ENCODE assay signal across 1 cellular context in the genomic region with DNA sequence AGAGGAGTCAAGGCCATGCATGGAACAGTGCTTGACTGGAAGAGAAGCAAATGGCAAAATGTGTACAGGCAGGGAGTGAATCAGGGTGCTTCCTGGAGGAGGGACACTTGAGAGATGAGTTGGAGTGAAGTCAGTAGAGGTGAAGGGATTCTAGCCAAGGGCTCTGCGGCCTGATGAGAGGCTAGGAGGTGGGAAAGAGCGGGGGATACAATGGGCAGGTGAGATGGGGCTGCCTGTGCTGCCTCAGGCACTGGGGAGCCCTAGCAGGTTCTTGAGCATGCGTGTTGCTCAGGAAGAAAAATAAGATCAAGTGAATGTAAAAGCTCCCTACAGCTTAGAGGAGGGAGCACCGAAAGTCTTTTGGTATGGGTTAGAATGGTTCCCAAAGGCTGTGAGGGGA.
A peak's percentile ranks its signal among the peaks of the same experiment; 100 is the strongest.
TF ChIP-seq lines count a peak whose summit lies in the region.

No MANE protein-coding gene starts in this region.

TF ChIP-seq in HepG2, 621 proteins besides CTCF, POLR2A, EP300 and RAD21 (continued from another document):
- TF ChIP-seq, protein P1, sequence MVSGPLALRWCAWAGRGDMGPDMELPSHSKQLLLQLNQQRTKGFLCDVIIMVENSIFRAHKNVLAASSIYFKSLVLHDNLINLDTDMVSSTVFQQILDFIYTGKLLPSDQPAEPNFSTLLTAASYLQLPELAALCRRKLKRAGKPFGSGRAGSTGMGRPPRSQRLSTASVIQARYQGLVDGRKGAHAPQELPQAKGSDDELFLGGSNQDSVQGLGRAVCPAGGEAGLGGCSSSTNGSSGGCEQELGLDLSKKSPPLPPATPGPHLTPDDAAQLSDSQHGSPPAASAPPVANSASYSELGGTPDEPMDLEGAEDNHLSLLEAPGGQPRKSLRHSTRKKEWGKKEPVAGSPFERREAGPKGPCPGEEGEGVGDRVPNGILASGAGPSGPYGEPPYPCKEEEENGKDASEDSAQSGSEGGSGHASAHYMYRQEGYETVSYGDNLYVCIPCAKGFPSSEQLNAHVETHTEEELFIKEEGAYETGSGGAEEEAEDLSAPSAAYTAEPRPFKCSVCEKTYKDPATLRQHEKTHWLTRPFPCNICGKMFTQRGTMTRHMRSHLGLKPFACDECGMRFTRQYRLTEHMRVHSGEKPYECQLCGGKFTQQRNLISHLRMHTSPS (CRISPR knock-in tag; IDR thresholded peaks at IDR 0.05; ENCODE audit: low read depth): no peak
- TF ChIP-seq ZSCAN12 (CRISPR knock-in tag; IDR thresholded peaks at IDR 0.05) (no peak), RELA (CRISPR knock-in tag; IDR thresholded peaks at IDR 0.05) (no peak), SALL1 (CRISPR knock-in tag; IDR thresholded peaks at IDR 0.05) (0 out of 2 replicates have a peak, but pooled peaks have one; percentile 22), ZNF362 (CRISPR knock-in tag; IDR thresholded peaks at IDR 0.05; ENCODE audit: borderline replicate concordance) (no peak), ZNF12 (CRISPR knock-in tag; IDR thresholded peaks at IDR 0.05) (no peak), RARA (CRISPR knock-in tag; IDR thresholded peaks at IDR 0.05) (peak; percentile 72; the same call in 1 of the 2 replicates), MZF1 (CRISPR knock-in tag; IDR thresholded peaks at IDR 0.05; ENCODE audit: borderline replicate concordance) (no peak), KMT2B (CRISPR knock-in tag; IDR thresholded peaks at IDR 0.05) (no peak), MED1 (CRISPR knock-in tag; IDR thresholded peaks at IDR 0.05) (no peak), CHD4 (IDR thresholded peaks at IDR 0.05; ENCODE audit: borderline replicate concordance, low read length) (no peak), JDP2 (CRISPR knock-in tag; IDR thresholded peaks at IDR 0.05; ENCODE audit: borderline replicate concordance) (no peak), RERE (CRISPR knock-in tag; IDR thresholded peaks at IDR 0.05; ENCODE audit: low read depth) (no peak), SIX1 (CRISPR knock-in tag; IDR thresholded peaks at IDR 0.05; ENCODE audit: borderline replicate concordance) (no peak), ZSCAN5A (CRISPR knock-in tag; IDR thresholded peaks at IDR 0.05; ENCODE audit: borderline replicate concordance) (no peak), KMT2A (CRISPR knock-in tag; IDR thresholded peaks at IDR 0.05) (no peak), GABPA (IDR thresholded peaks at IDR 0.05; ENCODE audit: low read depth, low read length) (no peak), GABPA (CRISPR knock-in tag; IDR thresholded peaks at IDR 0.05; ENCODE audit: low read depth) (no peak), RXRA (CRISPR knock-in tag; IDR thresholded peaks at IDR 0.05) (peak; percentile 11; the same call in 1 of the 2 replicates), TCF7L2 (IDR thresholded peaks at IDR 0.05; ENCODE audit: low read depth, low read length) (no peak), ZNF768 (CRISPR knock-in tag; IDR thresholded peaks at IDR 0.05) (no peak), ZXDC (CRISPR knock-in tag; IDR thresholded peaks at IDR 0.05) (0 out of 2 replicates have a peak, but pooled peaks have one; percentile 40), CBX2 (IDR thresholded peaks at IDR 0.05; ENCODE audit: low read depth, low read length) (no peak), CBX2 (CRISPR knock-in tag; IDR thresholded peaks at IDR 0.05; ENCODE audit: low read depth) (no peak)
- TF ChIP-seq, protein P2, sequence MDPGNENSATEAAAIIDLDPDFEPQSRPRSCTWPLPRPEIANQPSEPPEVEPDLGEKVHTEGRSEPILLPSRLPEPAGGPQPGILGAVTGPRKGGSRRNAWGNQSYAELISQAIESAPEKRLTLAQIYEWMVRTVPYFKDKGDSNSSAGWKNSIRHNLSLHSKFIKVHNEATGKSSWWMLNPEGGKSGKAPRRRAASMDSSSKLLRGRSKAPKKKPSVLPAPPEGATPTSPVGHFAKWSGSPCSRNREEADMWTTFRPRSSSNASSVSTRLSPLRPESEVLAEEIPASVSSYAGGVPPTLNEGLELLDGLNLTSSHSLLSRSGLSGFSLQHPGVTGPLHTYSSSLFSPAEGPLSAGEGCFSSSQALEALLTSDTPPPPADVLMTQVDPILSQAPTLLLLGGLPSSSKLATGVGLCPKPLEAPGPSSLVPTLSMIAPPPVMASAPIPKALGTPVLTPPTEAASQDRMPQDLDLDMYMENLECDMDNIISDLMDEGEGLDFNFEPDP (CRISPR knock-in tag; conservative IDR thresholded peaks at IDR 0.05): no peak
